In the genomic region with DNA sequence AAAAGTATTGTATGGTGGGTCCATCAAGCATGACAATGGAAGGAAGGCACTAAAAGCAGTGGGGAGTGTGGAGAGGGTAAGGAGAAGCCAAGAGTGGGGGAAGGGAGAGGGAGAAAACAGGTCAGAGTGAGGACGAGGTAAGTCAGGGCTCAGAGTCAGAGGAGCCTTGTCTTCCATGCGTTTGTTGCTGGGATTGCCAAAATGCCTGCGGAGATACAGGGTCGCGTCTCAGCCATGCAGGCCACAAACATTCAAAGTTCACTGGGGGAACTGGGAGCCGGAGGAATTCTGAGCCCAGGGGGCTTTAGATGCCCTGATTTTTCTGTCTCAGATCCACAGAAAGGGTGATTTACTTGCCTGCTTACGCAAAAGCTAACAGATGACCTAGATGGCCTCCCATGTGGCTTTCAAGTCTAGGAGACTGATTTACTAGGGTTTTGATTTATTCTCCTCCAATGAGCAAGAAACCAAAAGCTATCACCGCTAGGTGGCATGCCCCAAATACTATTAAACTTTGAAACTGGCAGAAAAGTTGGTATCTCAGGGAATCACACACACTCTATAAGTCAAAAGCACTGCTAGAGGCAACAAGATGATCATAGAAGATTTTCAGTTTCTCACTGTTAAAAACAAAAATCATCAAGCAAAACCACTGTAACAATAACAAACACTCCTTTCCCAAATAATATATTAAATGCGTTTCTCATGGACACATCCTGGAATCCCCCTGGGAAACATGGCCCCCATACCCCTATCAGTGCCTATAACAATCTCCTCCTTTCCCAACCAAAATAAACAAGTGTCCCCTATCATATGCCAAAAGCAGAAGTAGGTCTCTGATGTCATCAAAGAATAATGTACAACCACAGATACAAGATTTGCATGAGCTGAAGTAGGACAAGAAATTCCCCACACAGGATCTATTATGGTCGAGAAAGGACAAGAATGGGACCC, we compare ENCODE assay signal across 9 cellular contexts. TPM values are rescaled to one million over a fixed set of nuclear protein-coding genes. Genes with fewer than 3 reads are reported as not detected.
A peak's percentile ranks its signal among the peaks of the same experiment; 100 is the strongest.
DNase-seq lines count a peak whose midpoint lies in the region; ATAC-seq lines count a peak whose summit lies in the region.
"Had no signal": no experiment of that assay in that cellular context is flagged by ENCODE, and none has a peak within 500 bp of the region (broad histone marks: within the 10 kb centered on the region; RNA-seq: fewer than 3 reads in every experiment).

No MANE protein-coding gene starts in this region.

- H3K4me1 Mint-ChIP-seq in activated CD4-positive, alpha-beta T cell treated with anti-CD3 and anti-CD28 coated beads for 36 hours, result peaks cover 29% of the 10 kb centered on the region
- H3K4me1 Mint-ChIP-seq in memory B cell, result peaks cover 18% of the 10 kb centered on the region
- peaks cover 24% of the 10 kb centered on the region for H3K4me1 Mint-ChIP-seq in stimulated activated memory B cell treated with anti-CD40 and anti-IgM and Interleukin-4, amounts not matched to agents 10 μg/mL and 1 μg/mL and 100 μg/mL, for 72 hours

- CTCF ChIA-PET in activated CD4-positive, alpha-beta T cell treated with anti-CD3 and anti-CD28 coated beads for 36 hours (lab: Charles Lee), result interaction anchor here (0.6 to 2.6 kb wide), 28 partner anchors 10 to 471 kb away, joined by 3 to 11 read pairs (median 4); no protein-coding TSS in a partner anchor

- H3K9me3 Mint-ChIP-seq in activated CD4-positive, alpha-beta T cell treated with anti-CD3 and anti-CD28 coated beads for 36 hours (ENCODE audit: low read depth), result no peaks in the 10 kb centered on the region
- H3K9me3 Mint-ChIP-seq in memory B cell, result no peaks in the 10 kb centered on the region
- H3K9me3 Mint-ChIP-seq in stimulated activated memory B cell treated with anti-CD40 and anti-IgM and Interleukin-4, amounts not matched to agents 10 μg/mL and 1 μg/mL and 100 μg/mL, for 72 hours, result no peaks in the 10 kb centered on the region
- H3K9me3 Mint-ChIP-seq: activated naive CD4-positive, alpha-beta T cell treated with anti-CD3 and anti-CD28 coated beads, Interleukin-2, amount 50 U/mL, for 24 hours had no signal

- H3K4me3 Mint-ChIP-seq in activated CD4-positive, alpha-beta T cell treated with anti-CD3 and anti-CD28 coated beads for 36 hours, result no peak overlapping the region
- H3K4me3 Mint-ChIP-seq in memory B cell, result peak overlapping the region; percentile 71
- peak overlapping the region; percentile 10 for H3K4me3 Mint-ChIP-seq in stimulated activated memory B cell treated with anti-CD40 and anti-IgM and Interleukin-4, amounts not matched to agents 10 μg/mL and 1 μg/mL and 100 μg/mL, for 72 hours
- H3K4me3 Mint-ChIP-seq: activated naive CD4-positive, alpha-beta T cell treated with anti-CD3 and anti-CD28 coated beads, Interleukin-2, amount 50 U/mL, for 24 hours had no signal

- H3K27me3 Mint-ChIP-seq in activated CD4-positive, alpha-beta T cell treated with anti-CD3 and anti-CD28 coated beads for 36 hours, result no peaks in the 10 kb centered on the region
- no peaks in the 10 kb centered on the region for H3K27me3 Mint-ChIP-seq in memory B cell
- no peaks in the 10 kb centered on the region for H3K27me3 Mint-ChIP-seq in stimulated activated memory B cell treated with anti-CD40 and anti-IgM and Interleukin-4, amounts not matched to agents 10 μg/mL and 1 μg/mL and 100 μg/mL, for 72 hours
- H3K27me3 Mint-ChIP-seq: activated naive CD4-positive, alpha-beta T cell treated with anti-CD3 and anti-CD28 coated beads, Interleukin-2, amount 50 U/mL, for 24 hours had no signal

- ATAC-seq in GM18508 (IDR thresholded peaks at IDR 0.05; ENCODE audit: insufficient read depth, unreplicated experiment) (peak; percentile 73), HG02973 (IDR thresholded peaks at IDR 0.05; ENCODE audit: unreplicated experiment) (peak; percentile 77), memory B cell (ENCODE audit: low read depth) (peak; percentile 88)
- ATAC-seq in activated CD4-positive, alpha-beta T cell treated with anti-CD3 and anti-CD28 coated beads for 36 hours, result peak; percentile 80
- peak; percentile 90 for ATAC-seq in stimulated activated memory B cell treated with anti-CD40 and anti-IgM and Interleukin-4, amounts not matched to agents 10 μg/mL and 1 μg/mL and 100 μg/mL, for 72 hours

- POLR2A ChIA-PET in activated CD4-positive, alpha-beta T cell treated with anti-CD3 and anti-CD28 coated beads for 36 hours (lab: Charles Lee), result interaction anchor here (1.1 kb wide), 1 partner anchor 27 kb away, joined by 6 read pairs; a partner anchor contains a TSS

- H3K36me3 Mint-ChIP-seq in activated CD4-positive, alpha-beta T cell treated with anti-CD3 and anti-CD28 coated beads for 36 hours (ENCODE audit: low read depth), result no peaks in the 10 kb centered on the region
- no peaks in the 10 kb centered on the region for H3K36me3 Mint-ChIP-seq in memory B cell
- no peaks in the 10 kb centered on the region for H3K36me3 Mint-ChIP-seq in stimulated activated memory B cell treated with anti-CD40 and anti-IgM and Interleukin-4, amounts not matched to agents 10 μg/mL and 1 μg/mL and 100 μg/mL, for 72 hours
- H3K36me3 Mint-ChIP-seq: activated naive CD4-positive, alpha-beta T cell treated with anti-CD3 and anti-CD28 coated beads, Interleukin-2, amount 50 U/mL, for 24 hours had no signal

- H3K27ac Mint-ChIP-seq in activated CD4-positive, alpha-beta T cell treated with anti-CD3 and anti-CD28 coated beads for 36 hours, result peak overlapping the region; percentile 13
- peak overlapping the region; percentile 95 for H3K27ac Mint-ChIP-seq in memory B cell
- peak overlapping the region; percentile 79 for H3K27ac Mint-ChIP-seq in stimulated activated memory B cell treated with anti-CD40 and anti-IgM and Interleukin-4, amounts not matched to agents 10 μg/mL and 1 μg/mL and 100 μg/mL, for 72 hours
- H3K27ac Mint-ChIP-seq: activated naive CD4-positive, alpha-beta T cell treated with anti-CD3 and anti-CD28 coated beads, Interleukin-2, amount 50 U/mL, for 24 hours had no signal

- intact Hi-C loops in activated CD4-positive, alpha-beta T cell treated with anti-CD3 and anti-CD28 coated beads for 36 hours (cut with DNase I, micrococcal nuclease), result loop anchor here (1.0 to 5.0 kb wide), 4 partner anchors 140 to 713 kb away; a partner anchor contains a TSS

- DNase-seq in AG20443 (ENCODE audit: low spot score) (peak; percentile 64), NCI-H2171 (lab: John Stamatoyannopoulos, UW) (peak; percentile 4), memory B cell (ENCODE audit: low spot score in 2 of 2) (peak; percentile 43 to 59)
- DNase-seq in activated CD4-positive, alpha-beta T cell treated with anti-CD3 and anti-CD28 coated beads for 36 hours, result peak; percentile 78
- peak; percentile 55 for DNase-seq in effector CD4-positive, alpha-beta T cell

RNA-seq across cellular contexts. Expression of a gene that starts 26.6 kb away (rescaled TPM):
- total RNA-seq in activated CD4-positive, alpha-beta T cell treated with anti-CD3 and anti-CD28 coated beads for 36 hours, result 10 to 100 TPM; 12.7 to 13.6 TPM

Comparison
In these comparisons a context has a peak if more than half of its experiments do, and no peak if none do; other contexts are left out.
1. Peak in every context shown above with its lines: DNase-seq and ATAC-seq.
2. DNase-seq: peak in every context shown above with its lines; median percentile 78 in activated CD4-positive, alpha-beta T cell treated with anti-CD3 and anti-CD28 coated beads for 36 hours; 64 in AG20443; 55 in effector CD4-positive, alpha-beta T cell; 51 in memory B cell; 4 in NCI-H2171.
3. H3K27ac Mint-ChIP-seq: peak in every context shown above with its lines; median percentile 95 in memory B cell; 79 in stimulated activated memory B cell treated with anti-CD40 and anti-IgM and Interleukin-4, amounts not matched to agents 10 μg/mL and 1 μg/mL and 100 μg/mL, for 72 hours; 13 in activated CD4-positive, alpha-beta T cell treated with anti-CD3 and anti-CD28 coated beads for 36 hours.